In genomic region chr7:41147651-41148360, GRCh38 we compare ENCODE assay signal across 1 cellular context.
TF ChIP-seq lines count a peak whose summit lies in the region.

No MANE protein-coding gene starts in this region.

TF ChIP-seq in IMR-90, 13 proteins besides CTCF, POLR2A, EP300 and RAD21:
- no peak for TF ChIP-seq ELK1 (IDR thresholded peaks at IDR 0.05; ENCODE audit: borderline replicate concordance, low read depth, low read length)
- TF ChIP-seq USF2 (IDR thresholded peaks at IDR 0.05; ENCODE audit: low read depth, low read length), result no peak
- TF ChIP-seq CEBPB (IDR thresholded peaks at IDR 0.05; ENCODE audit: low read depth, low read length), result no peak
- no peak for TF ChIP-seq MXI1 (IDR thresholded peaks at IDR 0.05; ENCODE audit: borderline replicate concordance, low read depth, low read length)
- no peak for TF ChIP-seq MAZ (IDR thresholded peaks at IDR 0.05; ENCODE audit: borderline replicate concordance, low read depth, low read length)
- no peak for TF ChIP-seq FOS (IDR thresholded peaks at IDR 0.05; ENCODE audit: low read depth, low read length)
- TF ChIP-seq MAFK (IDR thresholded peaks at IDR 0.05; ENCODE audit: low read depth, low read length), result no peak
- TF ChIP-seq RCOR1 (IDR thresholded peaks at IDR 0.05; ENCODE audit: insufficient replicate concordance, low read length), result no peak
- TF ChIP-seq NFE2L2 (IDR thresholded peaks at IDR 0.05; ENCODE audit: low read depth, low read length), result no peak
- no peak for TF ChIP-seq RFX5 (IDR thresholded peaks at IDR 0.05; ENCODE audit: low read depth, low read length)
- no peak for TF ChIP-seq SMC3 (IDR thresholded peaks at IDR 0.05; ENCODE audit: low read depth, low read length)
- no peak for TF ChIP-seq CHD1 (IDR thresholded peaks at IDR 0.05; ENCODE audit: low read depth, low read length)
- no peak for TF ChIP-seq BHLHE40 (IDR thresholded peaks at IDR 0.05; ENCODE audit: low read depth, low read length)
